8 cellular contexts compared by ENCODE assay signal in the genomic region with DNA sequence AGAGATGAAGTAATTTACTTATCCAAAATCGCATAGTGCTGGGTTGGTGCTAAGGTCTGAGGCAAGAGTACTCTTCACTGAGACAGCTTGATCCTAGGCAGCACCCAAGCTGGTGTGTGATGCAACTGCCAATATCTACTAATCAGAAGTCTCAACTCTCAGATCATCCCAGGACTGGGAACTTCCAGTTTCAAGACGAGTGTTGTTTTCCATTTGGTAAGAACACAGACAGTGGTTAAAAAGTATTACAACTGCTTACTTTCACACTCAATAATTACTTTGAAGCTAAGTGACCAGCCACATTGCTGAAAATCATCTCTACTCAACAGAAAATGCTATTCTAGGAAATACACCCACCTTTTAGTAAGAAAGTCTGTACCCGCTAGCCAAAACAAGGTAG. TPM values are rescaled to one million over a fixed set of nuclear protein-coding genes. Genes with fewer than 3 reads are reported as not detected.
DNase-seq lines count a peak whose midpoint lies in the region; ATAC-seq and TF ChIP-seq lines count a peak whose summit lies in the region.

No MANE protein-coding gene starts in this region.

- H2BK5ac ChIP-seq in neuronal stem cell (ENCODE audit: low read length) = no peak overlapping the region

- no CpG with 5 or more reads among the region's 3 CpGs for WGBS in neuronal stem cell (ENCODE audit: extremely low coverage in 2 of 2, insufficient read length in 2 of 2, insufficient replicate concordance in 1 of 2), 2 donors

- ATAC-seq in GM18867 (IDR thresholded peaks at IDR 0.05; ENCODE audit: unreplicated experiment) (peak; percentile 68), HG02610 (IDR thresholded peaks at IDR 0.05; ENCODE audit: unreplicated experiment) (peak; percentile 73)

- H3K36me3 ChIP-seq in neutrophil (no peaks in the 10 kb centered on the region), neuronal stem cell (replicated peaks in 1 of 2; ENCODE audit: control insufficient read depth in 2 of 2, insufficient read depth in 2 of 2, low read length in 2 of 2) (peaks cover 0 to 15% of the 10 kb centered on the region in 2 donors), Peyer's patch (no peaks in the 10 kb centered on the region)

- no peak overlapping the region for H2BK12ac ChIP-seq in neuronal stem cell (ENCODE audit: low read length)

- no peak overlapping the region for H3K23ac ChIP-seq in neuronal stem cell (ENCODE audit: low read depth, low read length, poor library complexity)

- no peaks in the 10 kb centered on the region for H3K79me1 ChIP-seq in neuronal stem cell (ENCODE audit: low read depth, low read length)

- H2BK15ac ChIP-seq in neuronal stem cell (ENCODE audit: low read length) = no peak overlapping the region

- no peak overlapping the region for H3K4me2 ChIP-seq in neuronal stem cell (ENCODE audit: insufficient read depth, low read length, poor library complexity, severe bottlenecking)

- no peak overlapping the region for H3K4ac ChIP-seq in neuronal stem cell (ENCODE audit: low read length)

- DNase-seq in SIG-M5 (lab: John Stamatoyannopoulos, UW) = peak; percentile 72
- no peak for DNase-seq in foreskin fibroblast
- DNase-seq in AG08395 (ENCODE audit: low spot score) = no peak
- DNase-seq in neuronal stem cell (ENCODE audit: low spot score) = no peak
- DNase-seq in Peyer's patch = no peak

- H2AFZ ChIP-seq in neuronal stem cell (ENCODE audit: low read length) = no peak overlapping the region

- no peak overlapping the region for H2BK120ac ChIP-seq in neuronal stem cell (ENCODE audit: low read depth, low read length)

- H3K18ac ChIP-seq in neuronal stem cell (ENCODE audit: low read length) = no peak overlapping the region

- no peaks in the 10 kb centered on the region for H3K27me3 ChIP-seq in neutrophil
- no peaks in the 10 kb centered on the region for H3K27me3 ChIP-seq in neuronal stem cell (ENCODE audit: control insufficient read depth in 3 of 3, insufficient read depth in 3 of 3, low read depth in 1 of 3, low read length in 3 of 3)
- no peaks in the 10 kb centered on the region for H3K27me3 ChIP-seq in Peyer's patch

- H4K91ac ChIP-seq in neuronal stem cell (ENCODE audit: low read depth, low read length, poor library complexity) = no peak overlapping the region

- H3K4me3 ChIP-seq in neutrophil (ENCODE audit: low read depth in 1 of 2, low read length in 1 of 2) = no peak overlapping the region
- H3K4me3 ChIP-seq in foreskin fibroblast (ENCODE audit: low read depth in 1 of 2, low read length in 2 of 2) = no peak overlapping the region
- no peak overlapping the region for H3K4me3 ChIP-seq in neuronal stem cell (ENCODE audit: low read length in 2 of 2)
- H3K4me3 ChIP-seq in Peyer's patch = no peak overlapping the region

- no peak for TF ChIP-seq POLR2A in Peyer's patch (IDR thresholded peaks at IDR 0.05)

- H3K9me3 ChIP-seq in neutrophil (no peaks in the 10 kb centered on the region), neuronal stem cell (replicated peaks in 1 of 2; ENCODE audit: control insufficient read depth in 2 of 2, insufficient read depth in 1 of 2, low read depth in 1 of 2, low read length in 2 of 2) (no peaks in the 10 kb centered on the region), Peyer's patch (no peaks in the 10 kb centered on the region)

- H4K8ac ChIP-seq in neuronal stem cell (ENCODE audit: low read depth, low read length) = no peak overlapping the region

- H2AK5ac ChIP-seq in neuronal stem cell (ENCODE audit: low read depth, low read length) = no peak overlapping the region

- H3K9ac ChIP-seq in neuronal stem cell (ENCODE audit: low read depth, low read length, poor library complexity) = no peak overlapping the region

- peaks cover 13 to 24% of the 10 kb centered on the region in 2 experiments for H3K4me1 ChIP-seq in neutrophil (ENCODE audit: control insufficient read depth in 1 of 2, insufficient read depth in 1 of 2, low read depth in 1 of 2, low read length in 1 of 2)
- H3K4me1 ChIP-seq in neuronal stem cell (ENCODE audit: control insufficient read depth in 2 of 2, insufficient read depth in 1 of 2, low read depth in 1 of 2, low read length in 2 of 2) = peaks cover 0 to 11% of the 10 kb centered on the region in 2 donors
- peaks cover 0 to 26% (median 5%) of the 10 kb centered on the region in 4 donors for H3K4me1 ChIP-seq in Peyer's patch

- TF ChIP-seq CTCF in neutrophil (IDR thresholded peaks at IDR 0.05) (no peak), foreskin fibroblast (IDR thresholded peaks at IDR 0.05; ENCODE audit: low read depth, low read length) (no peak), Peyer's patch (IDR thresholded peaks at IDR 0.05) (no peak)

- H3K27ac ChIP-seq in neutrophil (peak overlapping the region; percentile 1), neuronal stem cell (replicated peaks; ENCODE audit: low read length) (no peak overlapping the region), Peyer's patch (no peak overlapping the region)

- H3K14ac ChIP-seq in neuronal stem cell (ENCODE audit: low read length) = no peak overlapping the region

RNA-seq across cellular contexts. Expression of a gene that starts 45.3 kb away (rescaled TPM):
- 51.4 TPM for polyA plus RNA-seq in neuronal stem cell (2013, experiment 1 of 2)
- 51.8 TPM for polyA plus RNA-seq in neuronal stem cell (2013, experiment 2 of 2)
- 10 to 100 TPM; 40.7 to 76.7 (median 49.1) TPM for total RNA-seq in Peyer's patch
